Comparison of ENCODE assay signal across 8 cellular contexts in the genomic region with DNA sequence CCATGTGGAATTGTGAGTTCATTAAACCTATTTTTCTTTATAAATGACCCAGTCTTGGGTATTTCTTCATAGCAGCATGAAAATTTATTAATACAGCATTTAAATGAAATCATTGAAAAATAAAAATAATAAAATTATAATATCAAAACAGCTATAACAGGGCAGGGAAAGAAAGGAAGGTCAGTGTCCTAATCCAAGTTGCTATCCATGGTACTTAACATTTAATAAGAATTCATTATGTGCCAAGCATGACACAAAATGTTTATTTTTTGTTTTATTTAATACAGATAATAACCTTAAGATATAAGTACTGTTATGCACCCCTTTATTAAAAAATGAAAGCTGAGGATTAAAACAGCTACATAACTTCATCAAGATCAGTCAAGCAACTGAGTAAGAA.
"Had no signal": no experiment of that assay in that cellular context is flagged by ENCODE, and none has a peak within 500 bp of the region (broad histone marks: within the 10 kb centered on the region; RNA-seq: fewer than 3 reads in every experiment).

No MANE protein-coding gene starts in this region.

- DNase-seq: GOT3, H7, HFFc6, IMR-90, Kasumi-1, KBM-7 had no signal

- H3K36me3 ChIP-seq: HAP-1 had no signal

- H3K9me3 ChIP-seq: HAP-1 had no signal

- H3K4me1 ChIP-seq: HAP-1 had no signal

- H3K4me3 ChIP-seq: HAP-1 had no signal

- H3K27ac ChIP-seq: HL-60 had no signal
